ENCODE assay signal across 21 cellular contexts in the genomic region with DNA sequence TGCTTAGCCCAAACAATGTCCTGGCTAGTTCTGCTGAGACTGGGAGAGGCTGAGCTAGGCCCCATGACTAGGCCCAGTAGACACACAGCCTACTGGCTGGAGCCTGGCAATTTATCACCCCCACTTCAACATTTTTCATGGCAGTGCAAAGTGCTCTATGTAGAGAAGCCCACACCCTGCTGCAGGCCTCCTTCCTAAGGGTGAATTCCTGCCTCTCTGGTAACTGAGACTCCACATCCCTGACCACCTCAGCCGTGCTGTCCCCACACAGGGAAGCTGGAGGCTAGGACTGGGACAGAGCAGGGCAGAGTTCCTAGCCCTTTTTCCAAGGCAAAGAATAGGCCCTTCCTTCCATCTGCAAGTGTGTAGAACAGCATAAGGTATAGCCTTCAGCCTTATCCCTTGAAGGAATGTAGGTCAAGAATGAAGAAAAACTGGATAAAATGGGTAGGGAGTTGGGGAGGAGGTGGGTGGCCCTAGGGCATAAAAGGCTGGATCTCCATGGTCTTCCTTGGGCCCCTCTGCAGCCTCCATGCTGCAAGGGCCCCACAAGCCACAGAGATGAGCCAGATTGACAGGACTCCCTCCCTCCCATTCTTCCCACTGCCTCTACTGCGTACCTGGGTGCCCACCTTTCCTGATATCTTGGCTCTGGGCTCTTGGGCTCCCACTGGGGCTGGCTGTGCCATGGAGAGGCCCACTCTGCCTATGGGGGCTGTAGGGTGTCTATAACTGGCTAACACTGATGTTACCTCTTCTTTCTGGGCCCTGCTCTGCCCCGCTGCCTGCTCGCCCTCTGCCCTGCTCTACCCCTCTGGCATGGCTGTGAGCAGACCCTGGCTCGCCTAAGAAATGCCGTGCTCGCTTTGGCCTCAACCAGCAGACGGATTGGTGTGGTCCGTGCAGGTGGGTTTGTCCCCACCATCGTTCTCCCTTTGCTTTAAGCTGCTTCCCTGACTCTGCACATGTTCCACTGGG. TPM values are rescaled to one million over a fixed set of nuclear protein-coding genes. Genes with fewer than 3 reads are reported as not detected.
A peak's percentile ranks its signal among the peaks of the same experiment; 100 is the strongest.
DNase-seq lines count a peak whose midpoint lies in the region; ATAC-seq, FAIRE-seq and TF ChIP-seq lines count a peak whose summit lies in the region.
"Had no signal": no experiment of that assay in that cellular context is flagged by ENCODE, and none has a peak within 500 bp of the region (broad histone marks: within the 10 kb centered on the region; RNA-seq: fewer than 3 reads in every experiment).

No MANE protein-coding gene starts in this region.

- peaks cover 43% of the 10 kb centered on the region for H3K4me1 Mint-ChIP-seq in activated CD4-positive, alpha-beta T cell treated with anti-CD3 and anti-CD28 coated beads for 36 hours

- H3K27me3 Mint-ChIP-seq in activated CD4-positive, alpha-beta T cell treated with anti-CD3 and anti-CD28 coated beads for 36 hours: no peaks in the 10 kb centered on the region
- H3K27me3 Mint-ChIP-seq: naive B cell had no signal

- H3K27ac ChIP-seq in HL-60 (replicated peaks): peak overlapping the region; percentile 5; the same call in 1 of the 2 replicates
- H3K27ac ChIP-seq in K562 (ENCODE audit: extremely low read depth, low read depth, low read length): no peak overlapping the region
- H3K27ac ChIP-seq in Peyer's patch: no peak overlapping the region
- no peak overlapping the region for H3K27ac ChIP-seq in esophagus squamous epithelium
- H3K27ac ChIP-seq: KMS-11 had no signal

- TF ChIP-seq EP300 in K562 (IDR thresholded peaks at IDR 0.05; ENCODE audit: low read length): no peak

- H3K9me3 ChIP-seq in K562 (replicated peaks; ENCODE audit: control insufficient read depth, insufficient read depth, low read depth, low read length) (no peaks in the 10 kb centered on the region), Peyer's patch (no peaks in the 10 kb centered on the region), esophagus squamous epithelium (no peaks in the 10 kb centered on the region)

- no peak overlapping the region for H2AFZ ChIP-seq in K562 (ENCODE audit: low read depth, low read length)

- TF ChIP-seq CTCF in HL-60 (IDR thresholded peaks at IDR 0.05; ENCODE audit: insufficient read depth, low read length) (no peak), K562 (IDR thresholded peaks at IDR 0.05 in 2 of 3, conservative IDR thresholded peaks at IDR 0.05 in 1 of 3; ENCODE audit: insufficient read depth in 2 of 3, low read depth in 1 of 3, low read length in 3 of 3) (no peak), omental fat pad (IDR thresholded peaks at IDR 0.05) (no peak), Peyer's patch (IDR thresholded peaks at IDR 0.05) (no peak), esophagus squamous epithelium (IDR thresholded peaks at IDR 0.05) (no peak)

- TF ChIP-seq POLR2A in K562 (conservative IDR thresholded peaks at IDR 0.05) (no peak), Peyer's patch (IDR thresholded peaks at IDR 0.05) (no peak), esophagus squamous epithelium (IDR thresholded peaks at IDR 0.05) (no peak)

- H3K9me1 ChIP-seq in K562 (ENCODE audit: control insufficient read depth, insufficient read depth, low read length): peaks cover 4% of the 10 kb centered on the region

- BruUV-seq in K562 (replicated peaks; lab: Mats Ljungman, UMichigan): no TSS peak

- 98% methylated on average over 8 of the region's 10 CpGs for WGBS in K562 (ENCODE audit: insufficient coverage, low coverage, missing lambda C conversion rate)
- 84 to 100% methylated on average over 3 to 9 of the region's 10 CpGs for WGBS in esophagus squamous epithelium, 2 donors

- peaks cover 66% of the 10 kb centered on the region for H3K36me3 Mint-ChIP-seq in activated CD4-positive, alpha-beta T cell treated with anti-CD3 and anti-CD28 coated beads for 36 hours (ENCODE audit: low read depth)

- POLR2A ChIA-PET in activated CD4-positive, alpha-beta T cell treated with anti-CD3 and anti-CD28 coated beads for 36 hours (lab: Charles Lee): no interaction called here
- POLR2A ChIA-PET in K562 (lab: Yijun Ruan, JAX): interaction anchor here (0.5 to 1.5 kb wide), 6 partner anchors 9 to 436 kb away, joined by 3 to 8 read pairs (median 4); no protein-coding TSS in a partner anchor

- in situ Hi-C loops in K562 (cut with MboI): no loop called here

- intact Hi-C loops in activated CD4-positive, alpha-beta T cell treated with anti-CD3 and anti-CD28 coated beads for 36 hours (cut with DNase I, micrococcal nuclease): no loop called here
- intact Hi-C loops in K562 (cut with micrococcal nuclease) (no loop called here), esophagus squamous epithelium (cut with DNase I) (no loop called here)

- H3K27me3 ChIP-seq in HL-60 (ENCODE audit: insufficient read depth, poor library complexity, severe bottlenecking): no peaks in the 10 kb centered on the region
- no peaks in the 10 kb centered on the region for H3K27me3 ChIP-seq in K562 (ENCODE audit: control insufficient read depth in 2 of 2, insufficient read depth in 2 of 2, low read length in 2 of 2)
- no peaks in the 10 kb centered on the region for H3K27me3 ChIP-seq in Peyer's patch
- no peaks in the 10 kb centered on the region for H3K27me3 ChIP-seq in esophagus squamous epithelium

- no peak for TF ChIP-seq RAD21 in K562 (CRISPR knock-in tag; conservative IDR thresholded peaks at IDR 0.05 in 1 of 2, IDR thresholded peaks at IDR 0.05 in 1 of 2)

- H3K4me1 ChIP-seq in K562 (replicated peaks in 1 of 2; ENCODE audit: control insufficient read depth in 2 of 2, insufficient read depth in 2 of 2, low read length in 2 of 2): peaks cover 7 to 28% of the 10 kb centered on the region in 2 experiments; a peak in 4 of 5 replicates
- H3K4me1 ChIP-seq in Peyer's patch: peaks cover 0 to 7% (median 3%) of the 10 kb centered on the region in 4 donors
- peaks cover 4 to 46% (median 8%) of the 10 kb centered on the region in 3 donors for H3K4me1 ChIP-seq in esophagus squamous epithelium

- no peaks in the 10 kb centered on the region for H3K9me3 Mint-ChIP-seq in activated CD4-positive, alpha-beta T cell treated with anti-CD3 and anti-CD28 coated beads for 36 hours (ENCODE audit: low read depth)
- H3K9me3 Mint-ChIP-seq: H9, naive B cell had no signal

- FAIRE-seq in K562 (lab: Jason Lieb, UNC): no peak

- H3K4me2 ChIP-seq in K562 (ENCODE audit: insufficient read depth, low read length): no peak overlapping the region
- H3K4me2 ChIP-seq: KMS-11 had no signal

- H4K20me1 ChIP-seq in K562 (replicated peaks; ENCODE audit: control insufficient read depth, insufficient read depth, low read length): peaks cover 38% of the 10 kb centered on the region

- peaks cover 84% of the 10 kb centered on the region for H3K36me3 ChIP-seq in K562 (ENCODE audit: control insufficient read depth, insufficient read depth, low read length)
- peaks cover 0 to 79% (median 0%) of the 10 kb centered on the region in 3 donors for H3K36me3 ChIP-seq in Peyer's patch
- H3K36me3 ChIP-seq in esophagus squamous epithelium: peaks cover 7 to 97% (median 15%) of the 10 kb centered on the region in 3 donors

- DNase-seq in activated CD4-positive, alpha-beta T cell treated with anti-CD3 and anti-CD28 coated beads for 36 hours: no peak
- no peak for DNase-seq in activated CD4-positive, alpha-beta T cell treated with anti-CD3 and anti-CD28 coated beads, Interleukin-2, amount 50 U/mL, for 1 hour
- DNase-seq in HL-60 (ENCODE audit: low read depth in 1 of 2, low spot score in 1 of 2) (no peak), K562 (ENCODE audit: extremely low read depth in 1 of 4, low spot score in 3 of 4) (no peak), omental fat pad (ENCODE audit: low spot score) (peak; percentile 7), Peyer's patch (no peak), esophagus squamous epithelium (lab: John Stamatoyannopoulos, UW) (no peak), NCI-H1105 (lab: John Stamatoyannopoulos, UW) (no peak)
- DNase-seq: activated CD4-positive, CD25-positive, alpha-beta regulatory T cell; activated gamma-delta T cell treated with Interleukin-2 at 50 U/mL for 16 hours; cerebellar nuclear complex; COR-L47; erythroblast; H9; naive B cell; NCI-H1436; NCI-H510A; OCI-M1; stimulated activated naive CD4-positive, alpha-beta T cell treated with Interleukin-2 at 50 U/mL for 16 hours; SW 1271 had no signal

- H3K9ac ChIP-seq in K562 (ENCODE audit: insufficient read depth in 1 of 2, low read depth in 2 of 2, low read length in 2 of 2): no peak overlapping the region
- H3K9ac ChIP-seq: KMS-11 had no signal

- H3K27ac Mint-ChIP-seq in activated CD4-positive, alpha-beta T cell treated with anti-CD3 and anti-CD28 coated beads for 36 hours: peak overlapping the region; percentile 80

- no peak overlapping the region for H3K4me3 Mint-ChIP-seq in activated CD4-positive, alpha-beta T cell treated with anti-CD3 and anti-CD28 coated beads for 36 hours
- H3K4me3 Mint-ChIP-seq: H9 had no signal

- peaks cover 32% of the 10 kb centered on the region for H3K79me2 ChIP-seq in K562 (ENCODE audit: control insufficient read depth, insufficient read depth, low read length)

- CTCF ChIA-PET in activated CD4-positive, alpha-beta T cell treated with anti-CD3 and anti-CD28 coated beads for 36 hours (lab: Charles Lee): interaction anchor here (0.6 to 20.4 kb wide), 12 partner anchors 9 to 644 kb away, joined by 3 to 554 read pairs (median 3); no protein-coding TSS in a partner anchor
- CTCF ChIA-PET in K562 (lab: Yijun Ruan, JAX; ENCODE audit: low intra/inter-chr PET ratio): interaction anchor here (0.7 kb wide), 1 partner anchor 105 kb away, joined by 3 read pairs; no protein-coding TSS in a partner anchor

- no peak for ATAC-seq in activated CD4-positive, alpha-beta T cell treated with anti-CD3 and anti-CD28 coated beads for 36 hours
- ATAC-seq in K562 (no peak), omental fat pad (ENCODE audit: low FRiP score) (no peak)

- no peak overlapping the region for H3K4me3 ChIP-seq in HL-60 (replicated peaks; ENCODE audit: insufficient read depth, low read length)
- no peak overlapping the region for H3K4me3 ChIP-seq in K562
- H3K4me3 ChIP-seq in Peyer's patch: no peak overlapping the region
- H3K4me3 ChIP-seq in esophagus squamous epithelium: no peak overlapping the region

RNA-seq across cellular contexts. Expression of gene TCF7, which starts 29.8 kb away (rescaled TPM):
- 100 to 1,000 TPM in 1 of 2 experiments, 10 to 100 TPM in 1; 94.8 to 117 TPM for total RNA-seq in activated CD4-positive, alpha-beta T cell treated with anti-CD3 and anti-CD28 coated beads for 36 hours
- 22.7 and 54.2 TPM in 2 replicates for total RNA-seq in K562 (2011; cell fraction: chromatin; rRNA removed; ENCODE audit: low replicate concordance)
- total RNA-seq in K562 (2011; cell fraction: nucleolus; rRNA removed): 20.5 and 24.5 TPM in 2 replicates
- 24.3 and 38.9 TPM in 2 replicates for total RNA-seq in K562 (2011; cell fraction: nucleoplasm; rRNA removed)
- total RNA-seq in K562 (2014; rRNA removed) (5.8 TPM in 2 replicates), K562 (2014; rRNA removed; fragmentation: Illumina TruSeq; extraction: Trizol) (3.4 TPM in 2 replicates), K562 (2015; rRNA removed; fragmentation: Illumina TruSeq; extraction: Trizol) (3.1 and 3.2 TPM in 2 replicates), K562 (2021) (10.3 and 12.6 TPM in 2 replicates), omental fat pad (1 to 10 TPM; 1.6 to 4.3 (median 2.7) TPM), Peyer's patch (10 to 100 TPM; 11.8 to 32.2 (median 22.0) TPM), esophagus squamous epithelium (1 to 10 TPM; 1.9 to 7.6 (median 2.8) TPM)
- polyA plus RNA-seq in K562 (2011; rRNA removed) (3.2 and 4.2 TPM in 2 replicates), K562 (2014; fragmentation: Illumina TruSeq; extraction: Trizol) (14.4 and 14.9 TPM in 2 replicates), K562 (2014; fragmentation: Nextera tagmentation; extraction: Ambion mirVana) (1 to 10 TPM; 1.6 to 2.0 TPM), K562 (2014; rRNA removed) (5.4 and 5.8 TPM in 2 replicates)
- polyA plus RNA-seq in K562 (2011; cell fraction: cytosol; rRNA removed): 2.6 and 5.4 TPM in 2 replicates
- polyA plus RNA-seq in K562 (2011; cell fraction: nucleus; rRNA removed): 4.1 and 11.1 TPM in 2 replicates
- 8.3 and 8.9 TPM in 2 replicates for polyA plus RNA-seq in K562 (2012)
- polyA minus RNA-seq in K562 (2011; rRNA and poly(A)+ RNA removed): 5.5 and 7.4 TPM in 2 replicates
- 5.3 and 9.5 TPM in 2 replicates for polyA minus RNA-seq in K562 (2011; cell fraction: cytosol; rRNA and poly(A)+ RNA removed)
- polyA minus RNA-seq in K562 (2011; cell fraction: nucleus; rRNA and poly(A)+ RNA removed): 8.3 and 13.5 TPM in 2 replicates

RNA-seq across cellular contexts. Expression of gene SKP1, which starts 32.5 kb away (rescaled TPM):
- total RNA-seq in activated CD4-positive, alpha-beta T cell treated with anti-CD3 and anti-CD28 coated beads for 36 hours: 100 to 1,000 TPM; 218 to 265 TPM
- 90.0 and 233 TPM in 2 replicates for total RNA-seq in K562 (2011; cell fraction: chromatin; rRNA removed; ENCODE audit: low replicate concordance)
- 56.3 and 56.9 TPM in 2 replicates for total RNA-seq in K562 (2011; cell fraction: nucleolus; rRNA removed)
- 128 and 219 TPM in 2 replicates for total RNA-seq in K562 (2011; cell fraction: nucleoplasm; rRNA removed)
- 259 and 301 TPM in 2 replicates for total RNA-seq in K562 (2014; rRNA removed)
- total RNA-seq in K562 (2014; rRNA removed; fragmentation: Illumina TruSeq; extraction: Trizol): 655 and 748 TPM in 2 replicates
- total RNA-seq in K562 (2015; rRNA removed; fragmentation: Illumina TruSeq; extraction: Trizol): 621 and 639 TPM in 2 replicates
- 302 and 303 TPM in 2 replicates for total RNA-seq in K562 (2021)
- polyA plus RNA-seq in K562 (2011; rRNA removed): 471 and 627 TPM in 2 replicates
- 91.9 and 240 TPM in 2 replicates for polyA plus RNA-seq in K562 (2011; cell fraction: cytosol; rRNA removed)
- polyA plus RNA-seq in K562 (2011; cell fraction: nucleus; rRNA removed): 71.9 and 148 TPM in 2 replicates
- 488 and 491 TPM in 2 replicates for polyA plus RNA-seq in K562 (2012)
- 809 and 876 TPM in 2 replicates for polyA plus RNA-seq in K562 (2014; fragmentation: Illumina TruSeq; extraction: Trizol)
- polyA plus RNA-seq in K562 (2014; fragmentation: Nextera tagmentation; extraction: Ambion mirVana): 1,000 to 10,000 TPM; 2,075 to 2,109 TPM
- 625 and 669 TPM in 2 replicates for polyA plus RNA-seq in K562 (2014; rRNA removed)
- 617 and 618 TPM in 2 replicates for polyA minus RNA-seq in K562 (2011; rRNA and poly(A)+ RNA removed)
- 97.3 and 126 TPM in 2 replicates for polyA minus RNA-seq in K562 (2011; cell fraction: cytosol; rRNA and poly(A)+ RNA removed)
- polyA minus RNA-seq in K562 (2011; cell fraction: nucleus; rRNA and poly(A)+ RNA removed): 44.0 and 74.6 TPM in 2 replicates
- total RNA-seq in omental fat pad: 100 to 1,000 TPM; 121 to 219 (median 211) TPM
- total RNA-seq in Peyer's patch: 100 to 1,000 TPM in 3 of 4 donors, 10 to 100 TPM in 1; 89.4 to 155 (median 129) TPM
- total RNA-seq in esophagus squamous epithelium: 100 to 1,000 TPM; 159 to 260 (median 208) TPM
